Comparison of ENCODE assay signal across 8 cellular contexts in the genomic region with DNA sequence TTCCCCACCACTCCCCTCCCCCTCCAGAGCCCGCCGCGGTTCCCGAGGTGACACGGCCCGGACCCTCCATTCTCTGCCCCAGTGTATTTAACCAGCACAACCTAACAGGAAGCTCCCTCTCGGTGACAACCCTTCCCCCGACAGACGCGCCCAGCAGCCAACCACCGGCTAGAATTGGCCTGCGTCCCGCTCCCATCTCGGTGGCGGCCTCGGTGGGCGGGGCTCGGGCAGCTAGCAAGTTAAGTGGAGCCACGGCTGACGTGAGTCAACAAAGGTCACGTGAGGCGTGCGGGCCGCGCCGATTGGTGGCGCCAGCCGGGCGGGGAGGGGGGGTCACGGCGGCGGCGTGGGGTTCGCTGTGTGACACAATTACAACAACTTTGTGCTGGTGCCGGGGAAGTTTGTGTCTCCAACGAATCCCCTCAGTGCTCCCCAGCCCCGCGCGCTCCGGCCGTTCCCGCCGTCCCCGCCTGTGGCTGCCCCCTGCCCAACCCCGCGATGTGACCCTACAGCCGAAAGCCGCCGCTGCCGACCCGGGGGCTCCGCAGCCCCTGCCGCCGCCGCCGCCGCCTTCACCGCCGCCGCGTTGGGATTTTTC. TPM values are rescaled to one million over a fixed set of nuclear protein-coding genes. Genes with fewer than 3 reads are reported as not detected.
A peak's percentile ranks its signal among the peaks of the same experiment; 100 is the strongest.
DNase-seq lines count a peak whose midpoint lies in the region; ATAC-seq and TF ChIP-seq lines count a peak whose summit lies in the region.

A gene (plus strand): TSS at position 372 of the 598 bp plus-strand sequence. CDS start 364 bp downstream, outside the sequence.

- peak within 1 kb of the TSS; percentile 73 for H3K27ac ChIP-seq in PC-9
- H3K27ac ChIP-seq in esophagus (ENCODE audit: low read depth in 2 of 2, low read length in 1 of 2) = peak within 1 kb of the TSS; percentile 99

- 0 to 1% methylated on average over 40 to 61 of the region's 61 CpGs for WGBS in esophagus, 2 donors

- H3F3A ChIP-seq in PC-9 (ENCODE audit: insufficient read depth, low read depth) = no peaks in the 10 kb centered on the region

- no peaks in the 10 kb centered on the region for H3K36me3 Mint-ChIP-seq in activated T-cell treated with anti-CD3 and anti-CD28 coated beads, Interleukin-2, amount 50 U/mL, for 4 hours (ENCODE audit: insufficient read depth)

- ATAC-seq in GM21619 (IDR thresholded peaks at IDR 0.05; ENCODE audit: unreplicated experiment) = peak; percentile 88
- peak; percentile 87 to 90 for ATAC-seq in activated T-cell treated with anti-CD3 and anti-CD28 coated beads, Interleukin-2, amount 50 U/mL, for 4 hours

- TF ChIP-seq CTCF in PC-9 (conservative IDR thresholded peaks at IDR 0.05) = no peak

- H3K27me3 ChIP-seq in PC-9 (ENCODE audit: insufficient read depth, low read depth) = no peaks in the 10 kb centered on the region
- no peaks in the 10 kb centered on the region for H3K27me3 ChIP-seq in esophagus (ENCODE audit: control insufficient read depth in 1 of 2, insufficient read depth in 2 of 2, low read length in 2 of 2)
- H3K27me3 ChIP-seq in mucosa of stomach (ENCODE audit: control insufficient read depth, insufficient read depth, low read length) = no peaks in the 10 kb centered on the region

- DNase-seq in DMS153 (lab: John Stamatoyannopoulos, UW) (peak; percentile 87), PC-9 (peak; percentile 80 to 88)
- DNase-seq in Jurkat, Clone E6-1 (ENCODE audit: low read depth, low spot score) = peak; percentile 93
- DNase-seq in activated T-cell treated with anti-CD3 and anti-CD28 coated beads, Interleukin-2, amount 50 U/mL, for 4 hours = peak; percentile 99
- DNase-seq in stimulated activated CD8-positive, alpha-beta memory T cell treated with anti-CD3 and anti-CD28 coated beads, Interleukin-7, amount 100 ng/mL, for 1 hour (ENCODE audit: low read depth in 2 of 2) = peak; percentile 88 to 99

- peak within 1 kb of the TSS; percentile 58 for H2AFZ ChIP-seq in PC-9

- no peaks in the 10 kb centered on the region for H3K9me3 Mint-ChIP-seq in activated T-cell treated with anti-CD3 and anti-CD28 coated beads, Interleukin-2, amount 50 U/mL, for 4 hours

- H4K20me1 ChIP-seq in PC-9 (ENCODE audit: insufficient read depth) = no peaks in the 10 kb centered on the region

- peak within 1 kb of the TSS; percentile 77 for H3K4me3 ChIP-seq in Jurkat, Clone E6-1 (ENCODE audit: low read length)
- H3K4me3 ChIP-seq in PC-9 = peak within 1 kb of the TSS; percentile 62
- H3K4me3 ChIP-seq in esophagus (ENCODE audit: low read depth in 1 of 2, low read length in 2 of 2) = peak within 1 kb of the TSS; percentile 86 to 90
- H3K4me3 ChIP-seq in mucosa of stomach (ENCODE audit: low read length) = peak within 1 kb of the TSS; percentile 74

- no peaks in the 10 kb centered on the region for H3K27me3 Mint-ChIP-seq in activated T-cell treated with anti-CD3 and anti-CD28 coated beads, Interleukin-2, amount 50 U/mL, for 4 hours (ENCODE audit: low read depth)

- H3K9me3 ChIP-seq in PC-9 (ENCODE audit: insufficient read depth, low read depth) (no peaks in the 10 kb centered on the region), esophagus (ENCODE audit: control insufficient read depth in 2 of 2, insufficient read depth in 1 of 2, low read depth in 1 of 2, low read length in 1 of 2) (no peaks in the 10 kb centered on the region), mucosa of stomach (ENCODE audit: control insufficient read depth, low read length) (no peaks in the 10 kb centered on the region)

- H3K4me2 ChIP-seq in PC-9 = peak within 1 kb of the TSS; percentile 75

- POLR2A ChIA-PET in PC-9 (lab: Charles Lee; ENCODE audit: unreplicated experiment) = interaction anchor here (0.6 kb wide), 2 partner anchors 441 to 1964 kb away, joined by 3 to 13 read pairs; a partner anchor contains a TSS

- H3K9me2 ChIP-seq in PC-9 (ENCODE audit: insufficient read depth) = no peaks in the 10 kb centered on the region

- no peaks in the 10 kb centered on the region for H3K36me3 ChIP-seq in PC-9 (ENCODE audit: low read depth)
- H3K36me3 ChIP-seq in esophagus (ENCODE audit: control insufficient read depth in 2 of 2, insufficient read depth in 2 of 2, low read length in 1 of 2) = no peaks in the 10 kb centered on the region
- H3K36me3 ChIP-seq in mucosa of stomach (ENCODE audit: control insufficient read depth, insufficient read depth, low read length) = no peaks in the 10 kb centered on the region

- BruUV-seq in PC-9 (replicated peaks; lab: Mats Ljungman, UMichigan) = no TSS peak

- peak within 1 kb of the TSS; percentile 93 for H3K9ac ChIP-seq in mucosa of stomach (ENCODE audit: low read length)

- CTCF ChIA-PET in PC-9 (lab: Charles Lee) = interaction anchor here (0.7 kb wide), 2 partner anchors 228 to 801 kb away, joined by 4 to 8 read pairs; no protein-coding TSS in a partner anchor

- intact Hi-C loops in PC-9 (cut with micrococcal nuclease; ENCODE audit: unreplicated experiment) = loop anchor here (2.0 kb wide), 1 partner anchor 198 kb away; no protein-coding TSS in a partner anchor

- H3K4me1 Mint-ChIP-seq in activated T-cell treated with anti-CD3 and anti-CD28 coated beads, Interleukin-2, amount 50 U/mL, for 4 hours (ENCODE audit: low read depth) = peaks cover 19% of the 10 kb centered on the region

- peak within 1 kb of the TSS; percentile 95 for H3K4me3 Mint-ChIP-seq in activated T-cell treated with anti-CD3 and anti-CD28 coated beads, Interleukin-2, amount 50 U/mL, for 4 hours

- H3K79me2 ChIP-seq in PC-9 (ENCODE audit: low read depth) = peaks cover 38% of the 10 kb centered on the region

- H3K4me1 ChIP-seq in PC-9 (replicated peaks; ENCODE audit: insufficient read depth) = peaks cover 7% of the 10 kb centered on the region; the same call in 1 of the 2 replicates
- no peaks in the 10 kb centered on the region for H3K4me1 ChIP-seq in esophagus (ENCODE audit: control insufficient read depth in 2 of 2, insufficient read depth in 2 of 2, low read length in 1 of 2)
- peaks cover 4% of the 10 kb centered on the region for H3K4me1 ChIP-seq in mucosa of stomach (ENCODE audit: control insufficient read depth, insufficient read depth, low read length)

RNA-seq across cellular contexts. Expression of the gene that starts here (rescaled TPM):
- 12.3 TPM for polyA plus RNA-seq in Jurkat, Clone E6-1 (2012; ENCODE audit: insufficient read depth, insufficient read length)
- total RNA-seq in PC-9 (2021) = 12.2 and 20.5 TPM in 2 replicates
- 10 to 100 TPM; 17.6 to 29.7 (median 21.5) TPM for total RNA-seq in activated T-cell treated with anti-CD3 and anti-CD28 coated beads, Interleukin-2, amount 50 U/mL, for 4 hours
- polyA plus RNA-seq in esophagus = 10 to 100 TPM in 1 of 2 donors, 1 to 10 TPM in 1; 7.2 to 13.5 TPM

Comparison
In these comparisons a context has a peak if more than half of its experiments do, and no peak if none do; other contexts are left out.
1. Peak in every context shown above with its lines: DNase-seq, ATAC-seq, H3K4me3 ChIP-seq and H3K27ac ChIP-seq.